ENCODE assay signal across 2 cellular contexts in the genomic region with DNA sequence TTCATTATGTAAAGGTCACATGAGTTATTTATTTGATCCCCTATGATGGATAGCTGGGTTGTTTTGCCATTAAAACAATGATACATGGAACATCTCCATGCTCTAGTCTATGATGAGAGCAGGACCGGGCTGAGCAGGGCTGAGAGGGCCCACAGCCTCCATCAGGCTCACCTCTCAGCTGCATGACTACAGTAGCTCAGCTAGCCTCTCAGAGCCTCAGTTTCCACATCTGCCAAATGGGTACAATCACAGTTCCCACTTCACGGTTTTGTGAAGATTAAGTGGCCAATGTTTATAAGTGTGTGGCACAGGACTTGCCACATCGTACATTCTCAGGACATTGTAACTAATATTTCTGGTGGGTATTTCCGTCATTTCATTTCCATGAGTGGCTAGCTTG.
A peak's percentile ranks its signal among the peaks of the same experiment; 100 is the strongest.
TF ChIP-seq lines count a peak whose summit lies in the region.

No MANE protein-coding gene starts in this region.

TF ChIP-seq in WTC11, 78 proteins besides CTCF, POLR2A, EP300 and RAD21:
- TF ChIP-seq RORB (CRISPR knock-in tag; IDR thresholded peaks at IDR 0.05) (no peak), GTF2I (CRISPR knock-in tag; conservative IDR thresholded peaks at IDR 0.05) (0 out of 2 replicates have a peak, but pooled peaks have one; percentile 23), GRHL2 (CRISPR knock-in tag; IDR thresholded peaks at IDR 0.05; ENCODE audit: insufficient replicate concordance, severe bottlenecking) (no peak)
TF ChIP-seq in WTC11: peak in this region for 1.

TF ChIP-seq in H1, 55 proteins besides CTCF, POLR2A, EP300 and RAD21:
- TF ChIP-seq KDM1A (IDR thresholded peaks at IDR 0.05; ENCODE audit: borderline replicate concordance, low read length) (peak; percentile 70; the same call in 1 of the 2 replicates), BRCA1 (IDR thresholded peaks at IDR 0.05; ENCODE audit: low read depth, low read length) (no peak)
